In the genomic region with DNA sequence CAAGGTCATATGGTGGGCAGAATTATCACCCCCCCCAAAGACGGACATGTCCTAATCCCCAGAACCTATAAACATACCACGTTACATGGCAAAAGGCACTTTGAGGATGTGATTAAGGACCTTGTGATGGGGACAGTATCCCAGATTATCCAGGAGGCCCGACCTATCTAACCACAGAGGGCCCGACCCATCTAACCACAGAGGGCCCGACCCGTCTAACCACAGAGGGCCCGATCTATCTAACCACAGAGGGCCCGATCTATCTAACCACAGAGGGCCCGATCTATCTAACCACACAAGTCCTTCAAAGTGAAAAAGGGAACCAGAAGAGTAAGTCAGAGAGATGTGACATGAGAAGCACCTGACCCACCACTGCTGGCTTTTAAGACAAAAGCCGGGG, we compare ENCODE assay signal across 14 cellular contexts. TPM values are rescaled to one million over a fixed set of nuclear protein-coding genes. Genes with fewer than 3 reads are reported as not detected.
A peak's percentile ranks its signal among the peaks of the same experiment; 100 is the strongest.
DNase-seq lines count a peak whose midpoint lies in the region; ATAC-seq lines count a peak whose summit lies in the region.
"Had no signal": no experiment of that assay in that cellular context is flagged by ENCODE, and none has a peak within 500 bp of the region (broad histone marks: within the 10 kb centered on the region; RNA-seq: fewer than 3 reads in every experiment).

No MANE protein-coding gene starts in this region.

- no peak for ATAC-seq in CD4-positive, CD25-positive, alpha-beta regulatory T cell (ENCODE audit: low read depth in 2 of 2)
- ATAC-seq in HG03139 (IDR thresholded peaks at IDR 0.05; ENCODE audit: unreplicated experiment) (no peak), GM21737 (IDR thresholded peaks at IDR 0.05; ENCODE audit: unreplicated experiment) (no peak)
- ATAC-seq: heart left ventricle, SK-N-SH treated with all-trans-retinoic acid at 6 μM for 48 hours had no signal

- peaks cover 50% of the 10 kb centered on the region for H3K36me3 Mint-ChIP-seq in CD4-positive, CD25-positive, alpha-beta regulatory T cell

- no peak for DNase-seq in CD4-positive, CD25-positive, alpha-beta regulatory T cell
- DNase-seq in HUDEP-2 (lab: John Stamatoyannopoulos, UW; ENCODE audit: unreplicated experiment in 76 of 76): peak in 65 of 76 experiments; percentile 4 to 85 (median 61)
- DNase-seq in UCSD-AML1 (lab: John Stamatoyannopoulos, UW; ENCODE audit: unreplicated experiment): peak; percentile 48
- peak; percentile 44 for DNase-seq in iris pigment epithelial cell (ENCODE audit: low read depth)
- no peak for DNase-seq in NCI-H226
- no peak for DNase-seq in NCI-H2171 (lab: John Stamatoyannopoulos, UW)
- DNase-seq: activated CD8-positive, alpha-beta memory T cell treated with anti-CD3 and anti-CD28 coated beads, Interleukin-2, amount 50 U/mL, for 4 hours; CD4-positive, alpha-beta T cell; heart left ventricle; NCI-H345 had no signal

- peaks cover 4% of the 10 kb centered on the region for H3K4me1 ChIP-seq in CD4-positive, CD25-positive, alpha-beta regulatory T cell (ENCODE audit: control insufficient read depth, insufficient read depth, low read length, poor library complexity, severe bottlenecking)

- peaks cover 46% of the 10 kb centered on the region for H3K36me3 ChIP-seq in CD4-positive, CD25-positive, alpha-beta regulatory T cell (ENCODE audit: control insufficient read depth, insufficient read depth, low read length)

- no peaks in the 10 kb centered on the region for H3K27me3 Mint-ChIP-seq in CD4-positive, CD25-positive, alpha-beta regulatory T cell
- H3K27me3 Mint-ChIP-seq: CD4-positive, alpha-beta T cell had no signal

- H3K9me3 Mint-ChIP-seq in CD4-positive, CD25-positive, alpha-beta regulatory T cell: no peaks in the 10 kb centered on the region
- H3K9me3 Mint-ChIP-seq: CD4-positive, alpha-beta T cell had no signal

- no peaks in the 10 kb centered on the region for H3K9me3 ChIP-seq in CD4-positive, CD25-positive, alpha-beta regulatory T cell (ENCODE audit: control insufficient read depth in 2 of 2, low read length in 2 of 2)
- H3K9me3 ChIP-seq: heart left ventricle had no signal

- H3K27me3 ChIP-seq in CD4-positive, CD25-positive, alpha-beta regulatory T cell (ENCODE audit: control insufficient read depth, insufficient read depth, low read length): no peaks in the 10 kb centered on the region
- H3K27me3 ChIP-seq: heart left ventricle had no signal

- no peak overlapping the region for H3K27ac ChIP-seq in CD4-positive, CD25-positive, alpha-beta regulatory T cell (ENCODE audit: insufficient read depth, low read length, poor library complexity, severe bottlenecking)

- peak overlapping the region; percentile 20 to 76 (median 52) for H3K27ac Mint-ChIP-seq in CD4-positive, CD25-positive, alpha-beta regulatory T cell
- H3K27ac Mint-ChIP-seq: CD4-positive, alpha-beta T cell had no signal

- peaks cover 0 to 25% (median 13%) of the 10 kb centered on the region in 4 donors for H3K4me1 Mint-ChIP-seq in CD4-positive, CD25-positive, alpha-beta regulatory T cell

- H3K4me3 Mint-ChIP-seq in CD4-positive, CD25-positive, alpha-beta regulatory T cell: no peak overlapping the region
- H3K4me3 Mint-ChIP-seq: CD4-positive, alpha-beta T cell had no signal

- H3K4me3 ChIP-seq in CD4-positive, CD25-positive, alpha-beta regulatory T cell (ENCODE audit: low read depth, low read length): no peak overlapping the region
- H3K4me3 ChIP-seq: coronary artery, heart left ventricle had no signal

RNA-seq across cellular contexts. Expression of gene ANKFY1, which starts 56.8 kb away (rescaled TPM):
- 61.0 TPM for total RNA-seq in CD4-positive, CD25-positive, alpha-beta regulatory T cell
- polyA plus RNA-seq in CD4-positive, CD25-positive, alpha-beta regulatory T cell: 10 to 100 TPM in 3 of 4 donors, 1 to 10 TPM in 1; 9.9 to 12.6 (median 11.0) TPM

Comparison
In these comparisons a context has a peak if more than half of its experiments do, and no peak if none do; other contexts are left out.
1. DNase-seq: peak in HUDEP-2 (65 of 76), UCSD-AML1 (single experiment) and iris pigment epithelial cell (single experiment); none in CD4-positive, CD25-positive, alpha-beta regulatory T cell (0 of 3), NCI-H226 (single experiment) and NCI-H2171 (single experiment).